ENCODE assay signal across 22 cellular contexts in genomic region chr17:76496464-76496863, GRCh38. TPM values are rescaled to one million over a fixed set of nuclear protein-coding genes. Genes with fewer than 3 reads are reported as not detected.
DNase-seq lines count a peak whose midpoint lies in the region; ATAC-seq and TF ChIP-seq lines count a peak whose summit lies in the region.
"Had no signal": no experiment of that assay in that cellular context is flagged by ENCODE, and none has a peak within 500 bp of the region (broad histone marks: within the 10 kb centered on the region; RNA-seq: fewer than 3 reads in every experiment).

No MANE protein-coding gene starts in this region.

- CTCF ChIA-PET in activated CD8-positive, alpha-beta T cell treated with anti-CD3 and anti-CD28 coated beads, Interleukin-2, amount 10 ng/mL, durations not matched to agents 7 days and 5 days (lab: Charles Lee): interaction anchor here (1.4 to 2.3 kb wide), 2 partner anchors 10 to 30 kb away, joined by 3 to 8 read pairs; no protein-coding TSS in a partner anchor

- TF ChIP-seq CTCF in C4-2B (conservative IDR thresholded peaks at IDR 0.05): no peak
- TF ChIP-seq CTCF in GM10266 (IDR thresholded peaks at IDR 0.05; ENCODE audit: control insufficient read depth, insufficient read depth, low read depth, missing control alignments): no peak
- no peak for TF ChIP-seq CTCF in natural killer cell (IDR thresholded peaks at IDR 0.05)

- H3K27ac Mint-ChIP-seq in activated CD8-positive, alpha-beta T cell treated with anti-CD3 and anti-CD28 coated beads, Interleukin-2, amount 10 ng/mL, durations not matched to agents 7 days and 5 days: peak overlapping the region; percentile 52
- peak overlapping the region; percentile 96 to 97 for H3K27ac Mint-ChIP-seq in natural killer cell
- H3K27ac Mint-ChIP-seq: activated naive CD4-positive, alpha-beta T cell treated with anti-CD3 and anti-CD28 coated beads, Interleukin-2, amount 50 U/mL, for 24 hours; endodermal cell had no signal

- H3K4me1 Mint-ChIP-seq in activated CD8-positive, alpha-beta T cell treated with anti-CD3 and anti-CD28 coated beads, Interleukin-2, amount 10 ng/mL, durations not matched to agents 7 days and 5 days (ENCODE audit: low read depth): peaks cover 85% of the 10 kb centered on the region
- H3K4me1 Mint-ChIP-seq in natural killer cell: peaks cover 80 to 94% of the 10 kb centered on the region in 2 donors

- no peaks in the 10 kb centered on the region for H3K27me3 Mint-ChIP-seq in activated CD8-positive, alpha-beta T cell treated with anti-CD3 and anti-CD28 coated beads, Interleukin-2, amount 10 ng/mL, durations not matched to agents 7 days and 5 days (ENCODE audit: low read depth)
- H3K27me3 Mint-ChIP-seq in natural killer cell (ENCODE audit: low read depth in 2 of 2): no peaks in the 10 kb centered on the region
- H3K27me3 Mint-ChIP-seq: activated naive CD4-positive, alpha-beta T cell treated with anti-CD3 and anti-CD28 coated beads, Interleukin-2, amount 50 U/mL, for 24 hours; stimulated activated naive CD8-positive, alpha-beta T cell treated with anti-CD3 and anti-CD28 coated beads, Interleukin-15, amount 100 ng/mL, for 72 hours had no signal

- intact Hi-C loops in natural killer cell (cut with micrococcal nuclease): no loop called here

- DNase-seq in GM10266 (ENCODE audit: extremely low spot score) (peak; percentile 59), natural killer cell (no peak), HK-2 (ENCODE audit: unreplicated experiment) (no peak), hippocampal formation (lab: John Stamatoyannopoulos, UW) (no peak)
- no peak for DNase-seq in activated CD8-positive, alpha-beta T cell treated with anti-CD3 and anti-CD28 coated beads, Interleukin-2, amount 10 ng/mL, durations not matched to agents 7 days and 5 days
- DNase-seq in effector CD8-positive, alpha-beta T cell (lab: John Stamatoyannopoulos, UW): no peak
- DNase-seq: activated CD4-positive, alpha-beta T cell treated with anti-CD3 and anti-CD28 coated beads for 48 hours; activated CD8-positive, alpha-beta memory T cell treated with anti-CD3 and anti-CD28 coated beads, Interleukin-2, amount 50 U/mL, for 4 hours; COR-L47; endodermal cell; left lung; mucosa of descending colon; NCI-H2107; NCI-H524; stimulated activated CD4-positive, alpha-beta T cell treated with anti-CD3 and anti-CD28 coated beads, Interleukin-2, amount 100 ng/mL, for 48 hours; stimulated activated naive CD8-positive, alpha-beta T cell treated with anti-CD3 and anti-CD28 coated beads, Interleukin-15, amount 100 ng/mL, for 72 hours; trophoblast cell had no signal

- H3K36me3 Mint-ChIP-seq in activated CD8-positive, alpha-beta T cell treated with anti-CD3 and anti-CD28 coated beads, Interleukin-2, amount 10 ng/mL, durations not matched to agents 7 days and 5 days (ENCODE audit: low read depth): peaks cover 12% of the 10 kb centered on the region
- H3K36me3 Mint-ChIP-seq in natural killer cell: no peaks in the 10 kb centered on the region
- H3K36me3 Mint-ChIP-seq: activated naive CD4-positive, alpha-beta T cell treated with anti-CD3 and anti-CD28 coated beads, Interleukin-2, amount 50 U/mL, for 24 hours had no signal

- H3K27ac ChIP-seq in C4-2B: peak overlapping the region; percentile 33

- H3K4me3 Mint-ChIP-seq in activated CD8-positive, alpha-beta T cell treated with anti-CD3 and anti-CD28 coated beads, Interleukin-2, amount 10 ng/mL, durations not matched to agents 7 days and 5 days: no peak overlapping the region
- peak overlapping the region; percentile 65 for H3K4me3 Mint-ChIP-seq in natural killer cell
- H3K4me3 Mint-ChIP-seq: activated naive CD4-positive, alpha-beta T cell treated with anti-CD3 and anti-CD28 coated beads, Interleukin-2, amount 50 U/mL, for 24 hours; endodermal cell had no signal

- no peaks in the 10 kb centered on the region for H3K9me3 Mint-ChIP-seq in activated CD8-positive, alpha-beta T cell treated with anti-CD3 and anti-CD28 coated beads, Interleukin-2, amount 10 ng/mL, durations not matched to agents 7 days and 5 days (ENCODE audit: insufficient read depth)
- no peaks in the 10 kb centered on the region for H3K9me3 Mint-ChIP-seq in natural killer cell
- H3K9me3 Mint-ChIP-seq: activated naive CD4-positive, alpha-beta T cell treated with anti-CD3 and anti-CD28 coated beads, Interleukin-2, amount 50 U/mL, for 24 hours; endodermal cell; stimulated activated naive CD8-positive, alpha-beta T cell treated with anti-CD3 and anti-CD28 coated beads, Interleukin-15, amount 100 ng/mL, for 72 hours had no signal

- no peak for ATAC-seq in activated CD8-positive, alpha-beta T cell treated with anti-CD3 and anti-CD28 coated beads, Interleukin-2, amount 10 ng/mL, durations not matched to agents 7 days and 5 days
- no peak for ATAC-seq in natural killer cell
- ATAC-seq: left lung; mucosa of descending colon; stimulated activated naive CD8-positive, alpha-beta T cell treated with anti-CD3 and anti-CD28 coated beads, Interleukin-15, amount 100 ng/mL, for 72 hours had no signal

- POLR2A ChIA-PET in activated CD8-positive, alpha-beta T cell treated with anti-CD3 and anti-CD28 coated beads, Interleukin-2, amount 10 ng/mL, durations not matched to agents 7 days and 5 days (lab: Charles Lee): no interaction called here

RNA-seq across cellular contexts. Expression of gene RHBDF2, which starts 4.8 kb away (rescaled TPM):
- 10 to 100 TPM; 51.4 to 52.1 TPM for total RNA-seq in activated CD8-positive, alpha-beta T cell treated with anti-CD3 and anti-CD28 coated beads, Interleukin-2, amount 10 ng/mL, durations not matched to agents 7 days and 5 days
- total RNA-seq in natural killer cell: 100 to 1,000 TPM; 194 to 233 (median 202) TPM

RNA-seq across cellular contexts. Expression of gene AANAT, which starts 29.1 kb away (rescaled TPM):
- not detected for total RNA-seq in activated CD8-positive, alpha-beta T cell treated with anti-CD3 and anti-CD28 coated beads, Interleukin-2, amount 10 ng/mL, durations not matched to agents 7 days and 5 days
- total RNA-seq in natural killer cell: under 1 TPM in 2 of 3 donors, not detected in 1; 0.28 to 0.50 TPM
- total RNA-seq: chondrocyte, endodermal cell, left lung, M059J, mucosa of descending colon, pulmonary artery endothelial cell had no signal

RNA-seq across cellular contexts. Expression of gene CYGB, which starts 41.0 kb away (rescaled TPM):
- total RNA-seq in activated CD8-positive, alpha-beta T cell treated with anti-CD3 and anti-CD28 coated beads, Interleukin-2, amount 10 ng/mL, durations not matched to agents 7 days and 5 days: under 1 TPM in 1 of 2 experiments, not detected in 1; 0.40 TPM
- total RNA-seq in natural killer cell: under 1 TPM; 0.12 to 0.33 (median 0.16) TPM

RNA-seq across cellular contexts. Expression of gene PRCD, which starts 43.4 kb away (rescaled TPM):
- total RNA-seq in activated CD8-positive, alpha-beta T cell treated with anti-CD3 and anti-CD28 coated beads, Interleukin-2, amount 10 ng/mL, durations not matched to agents 7 days and 5 days: not detected
- 1 to 10 TPM in 1 of 3 donors, under 1 TPM in 2; 0.77 to 1.1 (median 0.82) TPM for total RNA-seq in natural killer cell

RNA-seq across cellular contexts. Expression of gene UBE2O, which starts 43.5 kb away (rescaled TPM):
- 10 to 100 TPM; 28.4 to 31.6 TPM for total RNA-seq in activated CD8-positive, alpha-beta T cell treated with anti-CD3 and anti-CD28 coated beads, Interleukin-2, amount 10 ng/mL, durations not matched to agents 7 days and 5 days
- total RNA-seq in natural killer cell: 10 to 100 TPM; 34.9 to 40.2 (median 37.7) TPM
